19 cellular contexts compared by ENCODE assay signal in the genomic region with DNA sequence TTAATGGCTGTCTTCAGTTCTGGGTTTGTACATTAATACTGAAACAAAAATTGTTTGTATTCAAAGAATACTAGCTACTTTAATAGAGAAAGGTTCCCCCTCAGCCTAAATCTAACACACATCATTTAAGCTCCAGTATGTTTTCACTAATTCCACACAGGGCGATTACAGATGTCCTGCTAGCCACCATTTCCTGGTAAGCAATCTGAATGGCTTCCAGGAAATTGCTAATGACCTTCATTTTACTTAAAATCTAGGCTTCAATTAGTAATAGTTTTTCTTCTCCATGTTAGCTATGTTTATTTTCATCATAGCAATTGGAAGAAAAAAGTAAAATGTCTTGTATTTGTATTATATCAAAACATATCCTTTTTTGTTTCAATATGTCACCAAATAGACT.
"Had no signal": no experiment of that assay in that cellular context is flagged by ENCODE, and none has a peak within 500 bp of the region (broad histone marks: within the 10 kb centered on the region; RNA-seq: fewer than 3 reads in every experiment).

No MANE protein-coding gene starts in this region.

- DNase-seq: colonic mucosa; effector memory CD4-positive, alpha-beta T cell; head of caudate nucleus; natural killer cell; occipital lobe; ovary; posterior cingulate gyrus; psoas muscle; right cardiac atrium; sigmoid colon; spleen; stimulated activated CD4-positive, alpha-beta T cell treated with anti-CD3 and anti-CD28 coated beads, Interleukin-4, amount 100 ng/mL, for 4 hours; stimulated activated naive CD8-positive, alpha-beta T cell treated with anti-CD3 and anti-CD28 coated beads, Interleukin-15, Interleukin-2, amounts not matched to agents 100 U/mL and 50 U/mL, for 24 hours; substantia nigra; testis; tibial artery had no signal

- H3K27me3 ChIP-seq: colonic mucosa, ovary, sigmoid colon, spleen, testis, tibial artery had no signal

- H3K4me3 ChIP-seq: colonic mucosa, lung, ovary, psoas muscle, sigmoid colon, spleen, testis, tibial artery had no signal

- H3K27ac ChIP-seq: colonic mucosa, ovary, psoas muscle, sigmoid colon, spleen, testis, tibial artery had no signal

- H3K36me3 ChIP-seq: colonic mucosa, ovary, sigmoid colon, spleen, tibial artery had no signal

- H3K9me3 ChIP-seq: colonic mucosa, ovary, psoas muscle, sigmoid colon, spleen, testis, tibial artery had no signal

- ATAC-seq: left lobe of liver; natural killer cell; psoas muscle; right cardiac atrium; stimulated activated memory B cell treated with anti-CD40 and anti-IgM and Interleukin-4, amounts not matched to agents 10 μg/mL and 1 μg/mL and 100 μg/mL, for 72 hours; stimulated activated naive CD8-positive, alpha-beta T cell treated with anti-CD3 and anti-CD28 coated beads, Interleukin-15, Interleukin-2, amounts not matched to agents 100 U/mL and 50 U/mL, for 24 hours had no signal

- H3K4me1 ChIP-seq: colonic mucosa, sigmoid colon, spleen, testis had no signal
